In the genomic region with DNA sequence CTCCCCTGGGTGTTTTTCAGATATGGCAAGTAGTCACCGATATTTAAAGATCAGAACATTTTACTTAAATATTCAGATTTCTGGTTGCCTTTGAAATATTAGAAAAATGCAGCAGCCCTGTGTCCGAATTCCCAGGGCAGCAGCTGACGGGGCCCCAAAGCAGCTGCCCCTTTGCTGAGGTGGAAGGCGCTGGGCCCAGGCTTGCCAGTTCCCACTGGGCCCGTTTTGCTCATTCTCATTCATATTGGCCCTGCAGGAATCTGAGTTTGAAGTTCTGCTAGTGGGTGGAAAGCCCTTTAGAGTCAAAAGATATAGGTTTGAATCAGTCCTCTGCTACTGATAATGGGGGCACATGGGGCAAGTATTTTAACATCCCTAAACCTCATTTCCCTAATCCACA, we compare ENCODE assay signal across 17 cellular contexts.
"Had no signal": no experiment of that assay in that cellular context is flagged by ENCODE, and none has a peak within 500 bp of the region (broad histone marks: within the 10 kb centered on the region; RNA-seq: fewer than 3 reads in every experiment).

No MANE protein-coding gene starts in this region.

- H3K27ac ChIP-seq: epithelial cell of prostate, esophagus muscularis mucosa, gastroesophageal sphincter, heart left ventricle, pancreas, thyroid gland had no signal

- H3K27me3 ChIP-seq: esophagus muscularis mucosa, gastroesophageal sphincter, heart left ventricle, thyroid gland had no signal

- H3K36me3 ChIP-seq: esophagus muscularis mucosa, gastroesophageal sphincter, heart left ventricle, pancreas, thyroid gland had no signal

- H3K4me3 ChIP-seq: esophagus muscularis mucosa, gastroesophageal sphincter, heart left ventricle, mucosa of descending colon, pancreas, smooth muscle cell, thyroid gland had no signal

- H3K9me3 ChIP-seq: esophagus muscularis mucosa, gastroesophageal sphincter, heart left ventricle, pancreas, thyroid gland had no signal

- H3K4me1 ChIP-seq: esophagus muscularis mucosa, gastroesophageal sphincter, heart left ventricle, pancreas, thyroid gland had no signal

- DNase-seq: cortex of kidney; effector memory CD8-positive, alpha-beta T cell; foreskin fibroblast; heart left ventricle; mammary epithelial cell; mucosa of descending colon; naive thymus-derived CD8-positive, alpha-beta T cell; nucleus accumbens; pancreas; right cardiac atrium; stimulated activated CD4-positive, alpha-beta T cell treated with anti-CD3 and anti-CD28 coated beads, Interleukin-2, amount 100 ng/mL, for 48 hours; stimulated activated naive CD4-positive, alpha-beta T cell treated with Interleukin-2 at 50 U/mL for 16 hours; thyroid gland had no signal

- H3K4me2 ChIP-seq: smooth muscle cell had no signal
